ENCODE assay signal across 1 cellular context in the genomic region with DNA sequence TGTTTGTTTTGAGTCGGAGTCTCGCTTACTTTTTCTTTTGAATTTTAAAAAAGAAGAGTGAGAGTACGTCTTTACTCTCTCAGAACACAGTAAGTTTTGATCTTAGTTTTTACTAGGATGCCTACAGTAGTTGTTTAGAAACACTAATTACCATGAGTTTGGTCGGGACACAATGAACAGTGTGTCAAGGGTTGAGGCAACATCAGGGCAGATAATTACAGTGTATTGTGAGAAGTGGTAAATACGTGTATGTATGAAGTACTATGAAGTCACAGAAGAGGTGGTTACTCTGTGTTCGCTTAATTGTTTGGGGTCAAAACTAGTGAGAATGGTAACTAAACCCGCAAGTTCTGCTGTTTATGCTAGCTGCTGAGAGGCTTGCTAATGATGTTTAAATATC.
TF ChIP-seq lines count a peak whose summit lies in the region.

No MANE protein-coding gene starts in this region.

TF ChIP-seq in HepG2, 621 proteins besides CTCF, POLR2A, EP300 and RAD21 (continued from another document):
- TF ChIP-seq KLF6 (CRISPR knock-in tag; IDR thresholded peaks at IDR 0.05) (no peak), ZBTB8A (CRISPR knock-in tag; IDR thresholded peaks at IDR 0.05; ENCODE audit: borderline replicate concordance, low read depth) (no peak), ARNTL (CRISPR knock-in tag; IDR thresholded peaks at IDR 0.05) (no peak), MBNL3 (CRISPR knock-in tag; conservative IDR thresholded peaks at IDR 0.05) (no peak), RBM22 (optimal IDR thresholded peaks at IDR 0.05; ENCODE audit: low read length) (peak; percentile 16)
